In the genomic region with DNA sequence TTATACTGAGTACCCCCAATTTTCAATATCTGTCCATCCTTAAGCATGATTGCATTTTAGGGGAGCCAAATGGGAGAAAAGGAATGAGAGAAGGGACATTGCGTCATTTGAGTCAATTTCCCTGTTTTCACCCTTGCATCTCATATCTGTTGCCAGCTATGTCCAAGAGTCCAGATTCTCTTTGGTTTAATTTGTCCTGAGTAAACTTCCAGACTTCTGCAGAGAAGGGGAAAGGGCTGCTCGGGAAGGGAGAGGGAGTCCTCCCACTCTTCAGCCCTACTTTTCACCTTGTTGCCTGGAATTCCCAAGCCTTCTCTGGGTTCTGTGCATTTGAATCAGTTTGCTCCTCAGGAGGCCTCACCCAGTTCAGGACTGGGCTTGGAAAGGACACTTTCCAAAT, we compare ENCODE assay signal across 1 cellular context.
TF ChIP-seq lines count a peak whose summit lies in the region.

No MANE protein-coding gene starts in this region.

TF ChIP-seq in HepG2, 621 proteins besides CTCF, POLR2A, EP300 and RAD21 (continued from another document and continues in another):
- no peak for TF ChIP-seq BCLAF1 (IDR thresholded peaks at IDR 0.05)
- no peak for TF ChIP-seq ZNF558 (CRISPR knock-in tag; IDR thresholded peaks at IDR 0.05; ENCODE audit: borderline replicate concordance)
- TF ChIP-seq ATF1 (CRISPR knock-in tag; IDR thresholded peaks at IDR 0.05), result no peak
- no peak for TF ChIP-seq ZSCAN31 (CRISPR knock-in tag; IDR thresholded peaks at IDR 0.05; ENCODE audit: low read depth)
- TF ChIP-seq, protein P1, sequence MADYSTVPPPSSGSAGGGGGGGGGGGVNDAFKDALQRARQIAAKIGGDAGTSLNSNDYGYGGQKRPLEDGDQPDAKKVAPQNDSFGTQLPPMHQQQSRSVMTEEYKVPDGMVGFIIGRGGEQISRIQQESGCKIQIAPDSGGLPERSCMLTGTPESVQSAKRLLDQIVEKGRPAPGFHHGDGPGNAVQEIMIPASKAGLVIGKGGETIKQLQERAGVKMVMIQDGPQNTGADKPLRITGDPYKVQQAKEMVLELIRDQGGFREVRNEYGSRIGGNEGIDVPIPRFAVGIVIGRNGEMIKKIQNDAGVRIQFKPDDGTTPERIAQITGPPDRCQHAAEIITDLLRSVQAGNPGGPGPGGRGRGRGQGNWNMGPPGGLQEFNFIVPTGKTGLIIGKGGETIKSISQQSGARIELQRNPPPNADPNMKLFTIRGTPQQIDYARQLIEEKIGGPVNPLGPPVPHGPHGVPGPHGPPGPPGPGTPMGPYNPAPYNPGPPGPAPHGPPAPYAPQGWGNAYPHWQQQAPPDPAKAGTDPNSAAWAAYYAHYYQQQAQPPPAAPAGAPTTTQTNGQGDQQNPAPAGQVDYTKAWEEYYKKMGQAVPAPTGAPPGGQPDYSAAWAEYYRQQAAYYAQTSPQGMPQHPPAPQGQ (CRISPR knock-in tag; IDR thresholded peaks at IDR 0.05; ENCODE audit: borderline replicate concordance), result no peak
- TF ChIP-seq, protein P2, sequence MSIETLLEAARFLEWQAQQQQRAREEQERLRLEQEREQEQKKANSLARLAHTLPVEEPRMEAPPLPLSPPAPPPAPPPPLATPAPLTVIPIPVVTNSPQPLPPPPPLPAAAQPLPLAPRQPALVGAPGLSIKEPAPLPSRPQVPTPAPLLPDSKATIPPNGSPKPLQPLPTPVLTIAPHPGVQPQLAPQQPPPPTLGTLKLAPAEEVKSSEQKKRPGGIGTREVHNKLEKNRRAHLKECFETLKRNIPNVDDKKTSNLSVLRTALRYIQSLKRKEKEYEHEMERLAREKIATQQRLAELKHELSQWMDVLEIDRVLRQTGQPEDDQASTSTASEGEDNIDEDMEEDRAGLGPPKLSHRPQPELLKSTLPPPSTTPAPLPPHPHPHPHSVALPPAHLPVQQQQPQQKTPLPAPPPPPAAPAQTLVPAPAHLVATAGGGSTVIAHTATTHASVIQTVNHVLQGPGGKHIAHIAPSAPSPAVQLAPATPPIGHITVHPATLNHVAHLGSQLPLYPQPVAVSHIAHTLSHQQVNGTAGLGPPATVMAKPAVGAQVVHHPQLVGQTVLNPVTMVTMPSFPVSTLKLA (IDR thresholded peaks at IDR 0.05), result no peak
- no peak for TF ChIP-seq HNRNPH1 (optimal IDR thresholded peaks at IDR 0.05; ENCODE audit: low read depth, low read length)
- no peak for TF ChIP-seq KLF16 (CRISPR knock-in tag; IDR thresholded peaks at IDR 0.05)
- 0 out of 2 replicates have a peak, but pooled peaks have one; percentile 27 for TF ChIP-seq ZNF292 (CRISPR knock-in tag; IDR thresholded peaks at IDR 0.05; ENCODE audit: borderline replicate concordance, low read depth)
- TF ChIP-seq MXI1 (IDR thresholded peaks at IDR 0.05; ENCODE audit: borderline replicate concordance, low read depth, low read length), result no peak
- no peak for TF ChIP-seq GZF1 (CRISPR knock-in tag; IDR thresholded peaks at IDR 0.05)
- TF ChIP-seq FOXA3 (CRISPR knock-in tag; IDR thresholded peaks at IDR 0.05), result no peak; the same call in 1 of the 2 replicates
- TF ChIP-seq ZNF251 (CRISPR knock-in tag; IDR thresholded peaks at IDR 0.05), result no peak
- no peak for TF ChIP-seq CBFB (CRISPR knock-in tag; IDR thresholded peaks at IDR 0.05)
- TF ChIP-seq BRCA1 (CRISPR knock-in tag; IDR thresholded peaks at IDR 0.05), result no peak
- TF ChIP-seq ZNF775 (CRISPR knock-in tag; IDR thresholded peaks at IDR 0.05; ENCODE audit: borderline replicate concordance), result no peak
- TF ChIP-seq EED (CRISPR knock-in tag; IDR thresholded peaks at IDR 0.05), result no peak
- no peak for TF ChIP-seq SP1 (IDR thresholded peaks at IDR 0.05)
- no peak for TF ChIP-seq SP1 (CRISPR knock-in tag; IDR thresholded peaks at IDR 0.05)
- TF ChIP-seq ZNF33B (CRISPR knock-in tag; IDR thresholded peaks at IDR 0.05), result no peak
- no peak for TF ChIP-seq NR2F1 (CRISPR knock-in tag; IDR thresholded peaks at IDR 0.05)
- TF ChIP-seq ZNF619 (CRISPR knock-in tag; IDR thresholded peaks at IDR 0.05), result no peak
- TF ChIP-seq TEAD2 (CRISPR knock-in tag; IDR thresholded peaks at IDR 0.05), result no peak
- peak; percentile 21; the same call in 1 of the 2 replicates for TF ChIP-seq ZMYM4 (CRISPR knock-in tag; IDR thresholded peaks at IDR 0.05)
- no peak for TF ChIP-seq SRY (CRISPR knock-in tag; IDR thresholded peaks at IDR 0.05)
- TF ChIP-seq, protein P3, sequence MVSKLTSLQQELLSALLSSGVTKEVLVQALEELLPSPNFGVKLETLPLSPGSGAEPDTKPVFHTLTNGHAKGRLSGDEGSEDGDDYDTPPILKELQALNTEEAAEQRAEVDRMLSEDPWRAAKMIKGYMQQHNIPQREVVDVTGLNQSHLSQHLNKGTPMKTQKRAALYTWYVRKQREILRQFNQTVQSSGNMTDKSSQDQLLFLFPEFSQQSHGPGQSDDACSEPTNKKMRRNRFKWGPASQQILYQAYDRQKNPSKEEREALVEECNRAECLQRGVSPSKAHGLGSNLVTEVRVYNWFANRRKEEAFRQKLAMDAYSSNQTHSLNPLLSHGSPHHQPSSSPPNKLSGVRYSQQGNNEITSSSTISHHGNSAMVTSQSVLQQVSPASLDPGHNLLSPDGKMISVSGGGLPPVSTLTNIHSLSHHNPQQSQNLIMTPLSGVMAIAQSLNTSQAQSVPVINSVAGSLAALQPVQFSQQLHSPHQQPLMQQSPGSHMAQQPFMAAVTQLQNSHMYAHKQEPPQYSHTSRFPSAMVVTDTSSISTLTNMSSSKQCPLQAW (CRISPR knock-in tag; IDR thresholded peaks at IDR 0.05), result no peak
- no peak for TF ChIP-seq SMAD3 (CRISPR knock-in tag; IDR thresholded peaks at IDR 0.05)
- TF ChIP-seq FOXK1 (CRISPR knock-in tag; IDR thresholded peaks at IDR 0.05; ENCODE audit: borderline replicate concordance, low read depth), result no peak
- no peak for TF ChIP-seq ZNF367 (CRISPR knock-in tag; IDR thresholded peaks at IDR 0.05; ENCODE audit: borderline replicate concordance)
- TF ChIP-seq, protein P4, sequence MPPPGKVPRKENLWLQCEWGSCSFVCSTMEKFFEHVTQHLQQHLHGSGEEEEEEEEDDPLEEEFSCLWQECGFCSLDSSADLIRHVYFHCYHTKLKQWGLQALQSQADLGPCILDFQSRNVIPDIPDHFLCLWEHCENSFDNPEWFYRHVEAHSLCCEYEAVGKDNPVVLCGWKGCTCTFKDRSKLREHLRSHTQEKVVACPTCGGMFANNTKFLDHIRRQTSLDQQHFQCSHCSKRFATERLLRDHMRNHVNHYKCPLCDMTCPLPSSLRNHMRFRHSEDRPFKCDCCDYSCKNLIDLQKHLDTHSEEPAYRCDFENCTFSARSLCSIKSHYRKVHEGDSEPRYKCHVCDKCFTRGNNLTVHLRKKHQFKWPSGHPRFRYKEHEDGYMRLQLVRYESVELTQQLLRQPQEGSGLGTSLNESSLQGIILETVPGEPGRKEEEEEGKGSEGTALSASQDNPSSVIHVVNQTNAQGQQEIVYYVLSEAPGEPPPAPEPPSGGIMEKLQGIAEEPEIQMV (CRISPR knock-in tag; IDR thresholded peaks at IDR 0.05; ENCODE audit: low read depth), result no peak
- no peak for TF ChIP-seq AGO1 (IDR thresholded peaks at IDR 0.05; ENCODE audit: low read depth, low read length, poor library complexity, severe bottlenecking)
- TF ChIP-seq ZNF646 (CRISPR knock-in tag; IDR thresholded peaks at IDR 0.05), result no peak
- no peak for TF ChIP-seq ZNF234 (CRISPR knock-in tag; conservative IDR thresholded peaks at IDR 0.05)
- TF ChIP-seq ZNF503 (CRISPR knock-in tag; IDR thresholded peaks at IDR 0.05), result no peak
- no peak for TF ChIP-seq RELA (CRISPR knock-in tag; IDR thresholded peaks at IDR 0.05)
- TF ChIP-seq TBX3 (IDR thresholded peaks at IDR 0.05; ENCODE audit: borderline replicate concordance), result no peak
- no peak for TF ChIP-seq BATF2 (CRISPR knock-in tag; IDR thresholded peaks at IDR 0.05)
